24 cellular contexts compared by ENCODE assay signal in the genomic region with DNA sequence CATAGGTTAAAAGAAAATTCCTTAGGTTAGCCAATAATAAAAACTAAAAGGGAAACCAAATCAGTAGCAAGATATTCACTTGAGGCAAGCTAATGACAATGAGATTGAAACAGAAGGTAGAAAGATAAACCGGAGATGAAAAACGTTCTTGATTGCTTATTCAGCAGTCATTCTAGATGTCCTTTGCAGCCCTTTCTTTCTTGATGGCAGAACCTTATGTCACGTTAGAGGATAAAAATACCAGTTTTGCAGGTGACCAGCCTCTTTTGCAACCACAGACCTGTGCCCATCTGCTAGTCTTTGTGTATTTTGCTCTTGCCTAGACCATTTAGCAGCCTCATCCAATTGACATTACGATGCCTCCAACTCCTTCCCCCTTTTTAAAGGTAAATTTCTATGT.
"Had no signal": no experiment of that assay in that cellular context is flagged by ENCODE, and none has a peak within 500 bp of the region (broad histone marks: within the 10 kb centered on the region; RNA-seq: fewer than 3 reads in every experiment).

No MANE protein-coding gene starts in this region.

- H3K9me3 ChIP-seq: gastrocnemius medialis, heart left ventricle, left lung, mucosa of descending colon, right lobe of liver, stomach, thyroid gland had no signal

- H3K27me3 ChIP-seq: gastrocnemius medialis, heart left ventricle, hepatocyte, left lung, neural progenitor cell, right lobe of liver, stomach, thyroid gland had no signal

- H3K4me1 ChIP-seq: gastrocnemius medialis, heart left ventricle, left lung, neural progenitor cell, parathyroid adenoma, right lobe of liver, stomach, thyroid gland had no signal

- ATAC-seq: esophagus mucosa, gastrocnemius medialis, heart left ventricle, left cardiac atrium, left lung, mucosa of descending colon, right lobe of liver had no signal

- H3K9ac ChIP-seq: neural progenitor cell, parathyroid adenoma had no signal

- DNase-seq: dorsolateral prefrontal cortex; effector CD4-positive, alpha-beta T cell; endodermal cell; foreskin fibroblast; gastrocnemius medialis; heart left ventricle; left cardiac atrium; left lung; mesenchymal stem cell; mucosa of descending colon; naive B cell; right lobe of liver; small intestine; stimulated activated CD4-positive, alpha-beta T cell treated with anti-CD3 and anti-CD28 coated beads, Interleukin-15, amount 100 ng/mL, for 24 hours; stimulated activated CD4-positive, alpha-beta T cell treated with anti-CD3 and anti-CD28 coated beads, Interleukin-2, amount 100 ng/mL, for 48 hours; stimulated activated CD8-positive, alpha-beta memory T cell treated with anti-CD3 and anti-CD28 coated beads, Interleukin-4, amount 100 ng/mL, for 48 hours; stimulated activated naive CD4-positive, alpha-beta T cell; stomach; thyroid gland had no signal

- H3K27ac ChIP-seq: dorsolateral prefrontal cortex, epithelial cell of prostate, gastrocnemius medialis, heart left ventricle, hepatocyte, left lung, neural progenitor cell, parathyroid adenoma, right lobe of liver, stomach, thyroid gland had no signal

- H3K36me3 ChIP-seq: gastrocnemius medialis, heart left ventricle, left lung, neural progenitor cell, right lobe of liver, stomach, thyroid gland had no signal

- H3K4me3 ChIP-seq: dorsolateral prefrontal cortex, gastrocnemius medialis, heart left ventricle, hepatocyte, left lung, mucosa of descending colon, neural progenitor cell, right lobe of liver, stomach, thyroid gland had no signal
